In the genomic region with DNA sequence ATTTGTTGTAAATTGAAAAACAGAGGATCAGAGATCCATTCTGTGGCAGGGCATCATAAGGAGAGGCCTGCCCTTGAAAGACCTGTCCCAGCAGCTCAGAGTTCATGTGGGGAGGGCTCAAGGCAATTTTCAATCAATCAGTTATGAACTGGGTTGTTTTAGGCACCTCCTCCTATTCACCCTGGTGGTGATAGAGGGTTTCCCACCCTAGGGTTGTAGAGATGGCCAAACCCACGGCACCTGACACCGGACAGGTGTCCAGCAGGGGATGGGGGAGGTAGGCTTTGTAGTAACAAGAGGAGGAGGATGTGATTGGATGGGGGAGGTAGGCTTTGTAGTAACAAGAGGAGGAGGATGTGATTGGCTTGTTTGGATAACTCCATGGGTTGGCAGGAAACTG, we compare ENCODE assay signal across 17 cellular contexts.
DNase-seq lines count a peak whose midpoint lies in the region; ATAC-seq lines count a peak whose summit lies in the region.
"Had no signal": no experiment of that assay in that cellular context is flagged by ENCODE, and none has a peak within 500 bp of the region (broad histone marks: within the 10 kb centered on the region; RNA-seq: fewer than 3 reads in every experiment).

No MANE protein-coding gene starts in this region.

- H2BK5ac ChIP-seq in mesendoderm (ENCODE audit: low read length): no peak overlapping the region

- H2BK15ac ChIP-seq in mesendoderm (replicated peaks; ENCODE audit: low read depth): no peak overlapping the region

- H3K4ac ChIP-seq in mesendoderm (ENCODE audit: low read depth, low read length): no peak overlapping the region

- H3K9ac ChIP-seq in mesendoderm (ENCODE audit: low read length): no peak overlapping the region
- H3K9ac ChIP-seq: BLaER1 treated with 17β-estradiol and CSF1 and Interleukin-3, amounts not matched to agents 10 nM and 100 nM had no signal

- no peak overlapping the region for H3K4me2 ChIP-seq in mesendoderm (ENCODE audit: low read length)
- H3K4me2 ChIP-seq: BLaER1 treated with 17β-estradiol and CSF1 and Interleukin-3, amounts not matched to agents 10 nM and 100 nM had no signal

- H3K4me3 Mint-ChIP-seq in T-helper 17 cell: no peak overlapping the region
- H3K4me3 Mint-ChIP-seq: CD4-positive, CD25-positive, alpha-beta regulatory T cell had no signal

- H3K4me1 Mint-ChIP-seq in T-helper 17 cell: peaks cover 3% of the 10 kb centered on the region

- H3K4me3 ChIP-seq in mesendoderm (ENCODE audit: low read length): no peak overlapping the region
- H3K4me3 ChIP-seq: BLaER1 treated with 17β-estradiol and CSF1 and Interleukin-3, amounts not matched to agents 10 nM and 100 nM; K562 had no signal

- DNase-seq in DMS53 (lab: John Stamatoyannopoulos, UW) (peak; percentile 25), DMS53 treated with DMSO at 0.1 percent for 48 hours (lab: John Stamatoyannopoulos, UW; ENCODE audit: unreplicated experiment) (no peak), T-helper 17 cell (no peak), left kidney (ENCODE audit: low read depth, low spot score) (peak; percentile 3), HCEC 1CT (no peak), mesendoderm (no peak)
- DNase-seq: AML-193; CD4-positive, CD25-positive, alpha-beta regulatory T cell; DMS 273 treated with DMSO at 0.1 percent for 48 hours; DMS79 treated with DMSO at 0.1 percent for 48 hours; GDM1 had no signal

- H3K23ac ChIP-seq in mesendoderm (ENCODE audit: low read length): no peak overlapping the region

- no peak overlapping the region for H3K56ac ChIP-seq in mesendoderm (ENCODE audit: low read length)

- H3K27ac ChIP-seq in mesendoderm (ENCODE audit: low read depth, low read length): no peak overlapping the region
- H3K27ac ChIP-seq: 22Rv1; BLaER1 treated with 17β-estradiol and CSF1 and Interleukin-3, amounts not matched to agents 10 nM and 100 nM; HL-60 had no signal

- no peak overlapping the region for H3K18ac ChIP-seq in mesendoderm (ENCODE audit: low read length)

- no peaks in the 10 kb centered on the region for H3K27me3 ChIP-seq in mesendoderm (ENCODE audit: insufficient read depth, low read length, poor library complexity)
- H3K27me3 ChIP-seq: BLaER1 treated with 17β-estradiol and CSF1 and Interleukin-3, amounts not matched to agents 10 nM and 100 nM had no signal

- H3K27me3 Mint-ChIP-seq in T-helper 17 cell: peaks cover 6% of the 10 kb centered on the region
- H3K27me3 Mint-ChIP-seq: CD4-positive, CD25-positive, alpha-beta regulatory T cell had no signal

- H3K9me3 ChIP-seq in T-helper 17 cell (ENCODE audit: control insufficient read depth, low read length, poor library complexity, severe bottlenecking): no peaks in the 10 kb centered on the region
- H3K9me3 ChIP-seq: BLaER1 treated with 17β-estradiol and CSF1 and Interleukin-3, amounts not matched to agents 10 nM and 100 nM had no signal

- ATAC-seq in HG03354 (IDR thresholded peaks at IDR 0.05; ENCODE audit: poor library complexity, severe bottlenecking, unreplicated experiment) (peak; percentile 46), T-helper 17 cell (no peak), GM18858 (IDR thresholded peaks at IDR 0.05; ENCODE audit: unreplicated experiment) (no peak)
- ATAC-seq: K562 had no signal

- no peak overlapping the region for H4K5ac ChIP-seq in mesendoderm (ENCODE audit: low read length)

- H3K36me3 Mint-ChIP-seq in T-helper 17 cell (ENCODE audit: low read depth): no peaks in the 10 kb centered on the region

- H3K27ac Mint-ChIP-seq in T-helper 17 cell: peak overlapping the region; percentile 6

- no peaks in the 10 kb centered on the region for H3K79me1 ChIP-seq in mesendoderm (ENCODE audit: low read length)

- no peak overlapping the region for H4K8ac ChIP-seq in mesendoderm (ENCODE audit: low read depth, low read length)

- H2BK120ac ChIP-seq in mesendoderm (ENCODE audit: low read depth, low read length): no peak overlapping the region

- no CpG with 5 or more reads among the region's 2 CpGs for WGBS in mesendoderm (ENCODE audit: extremely low coverage, insufficient coverage, low lambda C conversion rate)

- H3K79me2 ChIP-seq in mesendoderm (ENCODE audit: control insufficient read depth, insufficient read depth, low read length): no peaks in the 10 kb centered on the region

- H3K36me3 ChIP-seq in mesendoderm (ENCODE audit: control insufficient read depth, insufficient read depth, low read length): no peaks in the 10 kb centered on the region
- H3K36me3 ChIP-seq: BLaER1 treated with 17β-estradiol and CSF1 and Interleukin-3, amounts not matched to agents 10 nM and 100 nM had no signal

- no peaks in the 10 kb centered on the region for H3K4me1 ChIP-seq in mesendoderm (ENCODE audit: control insufficient read depth, low read depth, low read length)

- no peak overlapping the region for H2AK5ac ChIP-seq in mesendoderm (ENCODE audit: low read length)

Comparison
In these comparisons a context has a peak if more than half of its experiments do, and no peak if none do; other contexts are left out.
1. DNase-seq: peak in DMS53 (single experiment) and left kidney (single experiment); none in DMS53 treated with DMSO at 0.1 percent for 48 hours (single experiment), T-helper 17 cell (0 of 3), HCEC 1CT (single experiment) and mesendoderm (single experiment).